ENCODE assay signal across 11 cellular contexts in the genomic region with DNA sequence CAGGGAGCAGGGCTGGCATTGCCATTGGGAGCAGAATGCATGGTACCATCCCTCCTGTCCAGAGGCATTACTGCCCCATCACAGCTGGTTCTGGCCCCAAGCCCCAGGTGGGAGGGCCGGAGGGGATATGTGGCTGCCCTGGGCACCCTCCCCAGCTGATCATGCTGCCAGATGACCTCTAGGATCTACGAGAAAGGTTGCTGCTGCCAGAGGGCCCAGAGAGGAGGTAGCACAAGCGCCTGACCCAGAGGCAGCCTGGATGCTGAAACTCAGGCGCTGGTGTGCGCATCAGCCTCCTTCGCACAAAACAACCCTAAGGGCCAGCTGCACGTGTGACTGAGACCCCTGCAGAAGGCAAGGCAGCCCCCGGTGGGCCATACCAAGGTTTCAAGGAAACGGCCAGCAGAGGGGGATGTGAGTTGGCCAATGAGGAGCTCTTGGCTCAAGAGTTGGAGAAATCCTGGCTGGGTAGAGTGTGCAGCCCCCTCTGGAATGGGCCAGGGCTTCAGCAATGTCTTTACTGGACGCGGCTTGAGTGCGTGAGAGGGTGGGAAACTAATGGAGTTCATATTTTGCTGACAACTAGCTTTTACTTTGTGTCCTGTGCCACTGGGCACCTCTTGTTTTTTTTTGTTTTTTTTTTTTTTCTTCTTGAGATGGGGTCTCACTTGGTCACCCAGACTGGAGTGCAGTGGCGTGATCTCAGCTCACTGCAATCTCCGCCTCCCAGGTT.
DNase-seq lines count a peak whose midpoint lies in the region; ATAC-seq, FAIRE-seq and TF ChIP-seq lines count a peak whose summit lies in the region.
"Had no signal": no experiment of that assay in that cellular context is flagged by ENCODE, and none has a peak within 500 bp of the region (broad histone marks: within the 10 kb centered on the region; RNA-seq: fewer than 3 reads in every experiment).

No MANE protein-coding gene starts in this region.

- H3K4me3 Mint-ChIP-seq in glutamatergic neuron (ENCODE audit: unreplicated experiment) = no peak overlapping the region
- H3K4me3 Mint-ChIP-seq: dendritic cell treated with granulocyte-macrophage colony-stimulating factor and Interleukin-4, amounts not matched to agents 40 ng/mL and 50 ng/mL, for 4 days had no signal

- peaks cover 17% of the 10 kb centered on the region for H3K27me3 Mint-ChIP-seq in glutamatergic neuron (ENCODE audit: unreplicated experiment)
- H3K27me3 Mint-ChIP-seq: dendritic cell treated with granulocyte-macrophage colony-stimulating factor and Interleukin-4, amounts not matched to agents 40 ng/mL and 50 ng/mL, for 4 days had no signal

- H3K9me3 ChIP-seq in stomach = no peaks in the 10 kb centered on the region
- H3K9me3 ChIP-seq in aorta (ENCODE audit: control insufficient read depth, low read length) = no peaks in the 10 kb centered on the region
- H3K9me3 ChIP-seq: ovary had no signal

- H3K4me3 ChIP-seq in stomach = no peak overlapping the region
- H3K4me3 ChIP-seq in aorta (ENCODE audit: low read length in 2 of 2) = no peak overlapping the region
- H3K4me3 ChIP-seq: ovary had no signal

- peak; percentile 11 for DNase-seq in NCI-H82 (lab: John Stamatoyannopoulos, UW)
- DNase-seq in NCI-H82 treated with DMSO at 0.1 percent for 48 hours (lab: John Stamatoyannopoulos, UW; ENCODE audit: unreplicated experiment) = no peak
- DNase-seq in RWPE1 (ENCODE audit: low spot score) = no peak
- no peak for DNase-seq in glutamatergic neuron
- DNase-seq in stomach = no peak
- DNase-seq in GM19239 (ENCODE audit: insufficient read length, low spot score) = no peak
- no peak for DNase-seq in aorta

- ATAC-seq in GM18907 (IDR thresholded peaks at IDR 0.05; ENCODE audit: unreplicated experiment) (no peak), aorta (ENCODE audit: low FRiP score) (no peak)

- H3K36me3 ChIP-seq in stomach (peaks cover 0 to 5% (median 0%) of the 10 kb centered on the region in 4 donors), aorta (ENCODE audit: control insufficient read depth in 1 of 2, insufficient read depth in 2 of 2, low read length in 1 of 2) (no peaks in the 10 kb centered on the region)
- H3K36me3 ChIP-seq: ovary had no signal

- 88 to 95% (median 93%) methylated on average over 14 of the region's 14 CpGs for WGBS in stomach, 5 donors
- 92 to 93% methylated on average over 14 of the region's 14 CpGs for WGBS in aorta, 2 donors

- peaks cover 16 to 46% (median 26%) of the 10 kb centered on the region in 4 donors for H3K4me1 ChIP-seq in stomach
- H3K4me1 ChIP-seq in aorta (ENCODE audit: control insufficient read depth in 1 of 2, insufficient read depth in 2 of 2, low read length in 2 of 2) = no peaks in the 10 kb centered on the region

- no peaks in the 10 kb centered on the region for H3K36me3 Mint-ChIP-seq in glutamatergic neuron (ENCODE audit: unreplicated experiment)

- peaks cover 9% of the 10 kb centered on the region for H3K9me3 Mint-ChIP-seq in glutamatergic neuron (ENCODE audit: unreplicated experiment)
- H3K9me3 Mint-ChIP-seq: dendritic cell treated with granulocyte-macrophage colony-stimulating factor and Interleukin-4, amounts not matched to agents 40 ng/mL and 50 ng/mL, for 4 days had no signal

- TF ChIP-seq CTCF in RWPE1 (conservative IDR thresholded peaks at IDR 0.05; ENCODE audit: low read depth) (peak; percentile 13), glutamatergic neuron (IDR thresholded peaks at IDR 0.05; ENCODE audit: partially characterized antibody, unreplicated experiment) (peak; percentile 32), stomach (IDR thresholded peaks at IDR 0.05) (no peak)

- peaks cover 24% of the 10 kb centered on the region for H3K4me1 Mint-ChIP-seq in glutamatergic neuron (ENCODE audit: low read depth, unreplicated experiment)

- intact Hi-C loops in stomach (cut with DNase I; ENCODE audit: low total_unique reads) (no loop called here), aorta (cut with DNase I) (loop anchor here in 1 of 2 donors (10.0 kb wide), 1 partner anchor 484 kb away; no protein-coding TSS in a partner anchor)

- H3K27ac Mint-ChIP-seq in glutamatergic neuron (ENCODE audit: unreplicated experiment) = peak overlapping the region; percentile 68
- H3K27ac Mint-ChIP-seq: dendritic cell treated with granulocyte-macrophage colony-stimulating factor and Interleukin-4, amounts not matched to agents 40 ng/mL and 50 ng/mL, for 4 days had no signal

- no peak for FAIRE-seq in GM19239 (lab: Jason Lieb, UNC)

- POLR2A ChIA-PET in RWPE1 (lab: Yijun Ruan, JAX; ENCODE audit: low non-redundant PET) = interaction anchor here (0.6 kb wide), 1 partner anchor 163 kb away, joined by 3 read pairs; no protein-coding TSS in a partner anchor

- CTCF ChIA-PET in RWPE1 (lab: Yijun Ruan, JAX) = interaction anchor here (0.5 to 2.8 kb wide), 8 partner anchors 8 to 1435 kb away, joined by 3 to 13 read pairs (median 4); no protein-coding TSS in a partner anchor

- TF ChIP-seq EP300 in stomach (IDR thresholded peaks at IDR 0.05) = no peak

- TF ChIP-seq POLR2A in stomach (IDR thresholded peaks at IDR 0.05) = no peak

- H3K27me3 ChIP-seq in stomach (no peaks in the 10 kb centered on the region), aorta (ENCODE audit: control insufficient read depth in 1 of 2, insufficient read depth in 2 of 2, low read length in 1 of 2) (no peaks in the 10 kb centered on the region)
- H3K27me3 ChIP-seq: foreskin keratinocyte, ovary had no signal

- H3K27ac ChIP-seq in RWPE1 (peak overlapping the region; percentile 95), stomach (peak overlapping the region in 3 of 5 donors; percentile 81 to 87 (median 84)), aorta (ENCODE audit: low read depth in 1 of 2, low read length in 2 of 2) (peak overlapping the region in 1 of 2 donors; percentile 32)
- H3K27ac ChIP-seq: ovary had no signal

Comparison
In these comparisons a context has a peak if more than half of its experiments do, and no peak if none do; other contexts are left out.
1. CTCF ChIP-seq: peak in RWPE1 (single experiment) and glutamatergic neuron (single experiment); none in stomach (0 of 7).